ENCODE assay signal across 10 cellular contexts in genomic region chr4:3424522-3425095, GRCh38. TPM values are rescaled to one million over a fixed set of nuclear protein-coding genes. Genes with fewer than 3 reads are reported as not detected.
"Had no signal": no experiment of that assay in that cellular context is flagged by ENCODE, and none has a peak within 500 bp of the region (broad histone marks: within the 10 kb centered on the region; RNA-seq: fewer than 3 reads in every experiment).

No MANE protein-coding gene starts in this region.

- DNase-seq: GM23248, GOT3, H9, HCEC 1CT, KBM-7 had no signal

- H3K27me3 Mint-ChIP-seq: IgD-negative memory B cell had no signal

- H3K4me3 ChIP-seq: GM23248 had no signal

- H3K27ac ChIP-seq: GM23248, HL-60 had no signal

- ATAC-seq: HepG2 had no signal

- H3K9ac ChIP-seq: GM23248 had no signal

- FAIRE-seq: H54, HepG2 had no signal

- H3K9me3 Mint-ChIP-seq: H9, IgD-negative memory B cell had no signal

- H3K4me3 Mint-ChIP-seq: H9, IgD-negative memory B cell had no signal

- H2AFZ ChIP-seq: GM23248 had no signal

RNA-seq across cellular contexts. Expression of gene HGFAC, which starts 17.2 kb away (rescaled TPM):
- total RNA-seq: GM23248, HT1080 had no signal
- polyA plus RNA-seq: GM23248, IgD-negative memory B cell had no signal

RNA-seq across cellular contexts. Expression of gene DOK7, which starts 38.5 kb away (rescaled TPM):
- total RNA-seq: GM23248, HT1080 had no signal
- polyA plus RNA-seq: GM23248 had no signal
